Comparison of ENCODE assay signal across 21 cellular contexts in the genomic region with DNA sequence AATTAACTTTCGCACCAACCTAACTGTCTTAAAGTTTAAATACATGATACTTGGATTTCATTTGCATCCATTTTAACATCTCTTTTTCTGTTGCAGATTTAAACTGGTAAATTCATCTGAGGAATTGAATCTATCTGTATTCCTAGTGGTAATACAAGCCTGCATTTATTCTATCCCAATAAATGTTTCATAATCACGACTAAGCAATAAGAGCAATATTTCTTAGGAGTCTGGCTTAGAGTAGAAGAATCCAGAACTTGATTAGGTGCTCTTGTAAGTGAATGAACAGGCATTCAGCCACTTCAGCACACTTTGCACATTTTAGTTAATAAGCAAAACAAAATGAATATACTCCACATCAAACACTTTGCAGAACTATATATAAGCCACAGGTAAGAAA.
"Had no signal": no experiment of that assay in that cellular context is flagged by ENCODE, and none has a peak within 500 bp of the region (broad histone marks: within the 10 kb centered on the region; RNA-seq: fewer than 3 reads in every experiment).

No MANE protein-coding gene starts in this region.

- H3K4me3 Mint-ChIP-seq: activated CD4-positive, alpha-beta T cell treated with anti-CD3 and anti-CD28 coated beads, Interleukin-2, amount 10 ng/mL, durations not matched to agents 24 days and 14 days; activated CD8-positive, alpha-beta T cell treated with anti-CD3 and anti-CD28 coated beads, Interleukin-2, amount 10 ng/mL, durations not matched to agents 7 days and 5 days; activated naive CD4-positive, alpha-beta T cell treated with anti-CD3 and anti-CD28 coated beads, Interleukin-2, amount 50 U/mL, for 24 hours; activated naive CD8-positive, alpha-beta T cell treated with anti-CD3 and anti-CD28 coated beads, Interleukin-2, amount 10 ng/mL, durations not matched to agents 7 days and 5 days had no signal

- H3K27ac Mint-ChIP-seq: activated CD4-positive, alpha-beta T cell treated with anti-CD3 and anti-CD28 coated beads, Interleukin-2, amount 10 ng/mL, durations not matched to agents 24 days and 14 days; activated naive CD4-positive, alpha-beta T cell treated with anti-CD3 and anti-CD28 coated beads, Interleukin-2, amount 50 U/mL, for 24 hours; activated naive CD8-positive, alpha-beta T cell treated with anti-CD3 and anti-CD28 coated beads, Interleukin-2, amount 10 ng/mL, durations not matched to agents 7 days and 5 days; activated T-helper 2 cell treated with anti-CD3 and anti-CD28 coated beads, Interferon-gamma antibody, Interleukin-2, Interleukin-4, amounts not matched to agents 10 μg/mL and 5 μg/mL and 100 μg/mL, durations not matched to agents 14 hours and 24 hours and 36 hours had no signal

- H3K27me3 ChIP-seq: ascending aorta had no signal

- H3K4me3 ChIP-seq: ascending aorta had no signal

- H3K27ac ChIP-seq: ascending aorta, WERI-Rb-1 had no signal

- H3K4me1 ChIP-seq: ascending aorta had no signal

- DNase-seq: activated CD4-positive, alpha-beta T cell treated with anti-CD3 and anti-CD28 coated beads, Interleukin-2, amount 10 ng/mL, durations not matched to agents 24 days and 14 days; activated CD4-positive, alpha-beta T cell treated with anti-CD3 and anti-CD28 coated beads, Interleukin-2, amount 50 U/mL, for 48 hours; activated CD8-positive, alpha-beta T cell treated with anti-CD3 and anti-CD28 coated beads, Interleukin-2, amount 10 ng/mL, durations not matched to agents 7 days and 5 days; activated gamma-delta T cell; activated naive CD4-positive, alpha-beta T cell treated with Interleukin-2 at 50 U/mL for 16 hours; activated naive CD8-positive, alpha-beta T cell treated with anti-CD3 and anti-CD28 coated beads, Interleukin-2, amount 10 ng/mL, durations not matched to agents 7 days and 5 days; amygdala; NCI-H1048; NCI-H1436 treated with DMSO at 0.1 percent for 48 hours; NCI-H1694 treated with DMSO at 0.1 percent for 48 hours; NCI-H2029; NCI-H345; NCI-H524 treated with DMSO at 0.1 percent for 48 hours; PC-3; Right ventricle myocardium superior; T1000; WERI-Rb-1 had no signal

- H3K27me3 Mint-ChIP-seq: activated CD4-positive, alpha-beta T cell treated with anti-CD3 and anti-CD28 coated beads, Interleukin-2, amount 10 ng/mL, durations not matched to agents 24 days and 14 days; activated naive CD4-positive, alpha-beta T cell treated with anti-CD3 and anti-CD28 coated beads, Interleukin-2, amount 50 U/mL, for 24 hours; activated naive CD8-positive, alpha-beta T cell treated with anti-CD3 and anti-CD28 coated beads, Interleukin-2, amount 10 ng/mL, durations not matched to agents 7 days and 5 days had no signal

- H3K9me3 Mint-ChIP-seq: activated CD4-positive, alpha-beta T cell treated with anti-CD3 and anti-CD28 coated beads, Interleukin-2, amount 10 ng/mL, durations not matched to agents 24 days and 14 days; activated naive CD4-positive, alpha-beta T cell treated with anti-CD3 and anti-CD28 coated beads, Interleukin-2, amount 50 U/mL, for 24 hours; activated naive CD8-positive, alpha-beta T cell treated with anti-CD3 and anti-CD28 coated beads, Interleukin-2, amount 10 ng/mL, durations not matched to agents 7 days and 5 days; activated T-helper 2 cell treated with anti-CD3 and anti-CD28 coated beads, Interferon-gamma antibody, Interleukin-2, Interleukin-4, amounts not matched to agents 10 μg/mL and 5 μg/mL and 100 μg/mL, durations not matched to agents 14 hours and 24 hours and 36 hours had no signal

- ATAC-seq: activated CD8-positive, alpha-beta T cell treated with anti-CD3 and anti-CD28 coated beads, Interleukin-2, amount 10 ng/mL, durations not matched to agents 7 days and 5 days had no signal

- H3K9me3 ChIP-seq: ascending aorta had no signal

- FAIRE-seq: RCC 7860 had no signal
